In genomic region chr9:131562032-131562959, GRCh38 we compare ENCODE assay signal across 16 cellular contexts. TPM values are rescaled to one million over a fixed set of nuclear protein-coding genes. Genes with fewer than 3 reads are reported as not detected.
DNase-seq lines count a peak whose midpoint lies in the region; ATAC-seq and TF ChIP-seq lines count a peak whose summit lies in the region.
"Had no signal": no experiment of that assay in that cellular context is flagged by ENCODE, and none has a peak within 500 bp of the region (broad histone marks: within the 10 kb centered on the region; RNA-seq: fewer than 3 reads in every experiment).

No MANE protein-coding gene starts in this region.

- H3K9me3 Mint-ChIP-seq in stimulated activated naive CD8-positive, alpha-beta T cell treated with anti-CD3 and anti-CD28 coated beads, Interleukin-15, amount 100 ng/mL, for 72 hours: no peaks in the 10 kb centered on the region

- TF ChIP-seq CTCF in cardiac fibroblast (IDR thresholded peaks at IDR 0.05; ENCODE audit: low read depth, low read length) (no peak), tibial artery (IDR thresholded peaks at IDR 0.05) (no peak)

- no peak overlapping the region for H3K9ac ChIP-seq in mesenchymal stem cell (ENCODE audit: low read length)

- H3K9me3 ChIP-seq in mesenchymal stem cell (ENCODE audit: control insufficient read depth, low read length) (peaks cover 10% of the 10 kb centered on the region), tibial artery (peaks cover 0 to 16% (median 10%) of the 10 kb centered on the region in 3 donors)

- H4K8ac ChIP-seq in mesenchymal stem cell (ENCODE audit: low read length): no peak overlapping the region

- H2BK15ac ChIP-seq in mesenchymal stem cell (ENCODE audit: low read depth, poor library complexity, severe bottlenecking): no peak overlapping the region

- intact Hi-C loops in tibial artery (cut with DNase I; ENCODE audit: low total_unique reads): no loop called here

- no peak overlapping the region for H3K27ac ChIP-seq in mesenchymal stem cell (ENCODE audit: low read length, poor library complexity, severe bottlenecking)
- H3K27ac ChIP-seq in tibial artery: no peak overlapping the region
- H3K27ac ChIP-seq: skin epidermis had no signal

- no peak overlapping the region for H3K4me2 ChIP-seq in mesenchymal stem cell (ENCODE audit: low read length, poor library complexity, severe bottlenecking)

- H3K4me3 ChIP-seq in cardiac fibroblast (replicated peaks in 1 of 2; ENCODE audit: low read depth in 2 of 2, low read length in 2 of 2): no peak overlapping the region
- no peak overlapping the region for H3K4me3 ChIP-seq in mesenchymal stem cell (ENCODE audit: insufficient read depth in 1 of 2, low read depth in 1 of 2, low read length in 2 of 2)
- no peak overlapping the region for H3K4me3 ChIP-seq in tibial artery
- H3K4me3 ChIP-seq: skin epidermis had no signal

- DNase-seq in EH (ENCODE audit: low read depth) (peak; percentile 36), NCI-H748 (lab: John Stamatoyannopoulos, UW; ENCODE audit: unreplicated experiment) (peak; percentile 10), cardiac fibroblast (ENCODE audit: low read depth in 2 of 2) (peak; percentile 43 to 55), mesenchymal stem cell (peak; percentile 6), T-helper 9 cell (no peak), amniotic stem cell (lab: John Stamatoyannopoulos, UW) (no peak), tibial artery (no peak)
- no peak for DNase-seq in stimulated activated naive CD8-positive, alpha-beta T cell treated with anti-CD3 and anti-CD28 coated beads, Interleukin-15, amount 100 ng/mL, for 72 hours
- DNase-seq: activated gamma-delta T cell; DMS 273 treated with DMSO at 0.1 percent for 48 hours; effector CD4-positive, alpha-beta T cell; foreskin melanocyte; HCEC 1CT; MV-4-11; stimulated activated naive CD8-positive, alpha-beta T cell treated with anti-CD3 and anti-CD28 coated beads, Interleukin-15, Interleukin-2, amounts not matched to agents 100 U/mL and 50 U/mL, for 24 hours had no signal

- no peaks in the 10 kb centered on the region for H3K4me1 Mint-ChIP-seq in stimulated activated naive CD8-positive, alpha-beta T cell treated with anti-CD3 and anti-CD28 coated beads, Interleukin-15, amount 100 ng/mL, for 72 hours

- no peak overlapping the region for H3K4me3 Mint-ChIP-seq in stimulated activated naive CD8-positive, alpha-beta T cell treated with anti-CD3 and anti-CD28 coated beads, Interleukin-15, amount 100 ng/mL, for 72 hours

- no peaks in the 10 kb centered on the region for H3K4me1 ChIP-seq in mesenchymal stem cell (ENCODE audit: control insufficient read depth, insufficient read depth, low read depth, low read length)
- H3K4me1 ChIP-seq in tibial artery: no peaks in the 10 kb centered on the region

- H2BK120ac ChIP-seq in mesenchymal stem cell (ENCODE audit: low read depth, low read length): no peak overlapping the region

- no peak overlapping the region for H2AK5ac ChIP-seq in mesenchymal stem cell (ENCODE audit: low read length, severe bottlenecking)

- no peak overlapping the region for H3K18ac ChIP-seq in mesenchymal stem cell (ENCODE audit: low read depth in 1 of 2, low read length in 2 of 2)

- no peak overlapping the region for H2AFZ ChIP-seq in mesenchymal stem cell (ENCODE audit: low read depth, low read length)

- no peak overlapping the region for H3K4ac ChIP-seq in mesenchymal stem cell (ENCODE audit: low read depth in 1 of 2, low read length in 2 of 2)

- no peaks in the 10 kb centered on the region for H3K27me3 Mint-ChIP-seq in stimulated activated naive CD8-positive, alpha-beta T cell treated with anti-CD3 and anti-CD28 coated beads, Interleukin-15, amount 100 ng/mL, for 72 hours

- no peak overlapping the region for H3K14ac ChIP-seq in mesenchymal stem cell (ENCODE audit: low read length in 2 of 2)

- H3K27me3 ChIP-seq in mesenchymal stem cell (ENCODE audit: control insufficient read depth in 1 of 2, insufficient read depth in 1 of 2, low read length in 2 of 2) (no peaks in the 10 kb centered on the region), tibial artery (peaks cover 0 to 3% of the 10 kb centered on the region in 2 donors)

- H3K36me3 ChIP-seq in mesenchymal stem cell (ENCODE audit: control insufficient read depth in 1 of 2, insufficient read depth in 2 of 2, low read depth in 1 of 2, low read length in 2 of 2): no peaks in the 10 kb centered on the region
- peaks cover 0 to 6% (median 0%) of the 10 kb centered on the region in 3 donors for H3K36me3 ChIP-seq in tibial artery

- H2BK12ac ChIP-seq in mesenchymal stem cell (ENCODE audit: low read length in 2 of 2): no peak overlapping the region

- H2BK5ac ChIP-seq in mesenchymal stem cell (ENCODE audit: low read depth, low read length, poor library complexity, severe bottlenecking): no peak overlapping the region

- 93% methylated on average over 4 of the region's 9 CpGs for WGBS in mesenchymal stem cell

- no peak overlapping the region for H4K91ac ChIP-seq in mesenchymal stem cell (ENCODE audit: low read length)

- H3K79me1 ChIP-seq in mesenchymal stem cell (replicated peaks; ENCODE audit: low read length, poor library complexity, severe bottlenecking): no peaks in the 10 kb centered on the region

- H3K27ac Mint-ChIP-seq in stimulated activated naive CD8-positive, alpha-beta T cell treated with anti-CD3 and anti-CD28 coated beads, Interleukin-15, amount 100 ng/mL, for 72 hours: no peak overlapping the region

- H3K23ac ChIP-seq in mesenchymal stem cell (ENCODE audit: low read length in 2 of 2): no peak overlapping the region

- ATAC-seq in stimulated activated naive CD8-positive, alpha-beta T cell treated with anti-CD3 and anti-CD28 coated beads, Interleukin-15, amount 100 ng/mL, for 72 hours: no peak
- ATAC-seq: stimulated activated naive CD8-positive, alpha-beta T cell treated with anti-CD3 and anti-CD28 coated beads, Interleukin-15, Interleukin-2, amounts not matched to agents 100 U/mL and 50 U/mL, for 24 hours had no signal

RNA-seq across cellular contexts. Expression of gene PRRT1B, which starts 17.0 kb away (rescaled TPM):
- not detected for polyA plus RNA-seq in mesenchymal stem cell (2013, experiment 1 of 2)
- not detected for polyA plus RNA-seq in mesenchymal stem cell (2013, experiment 2 of 2)

RNA-seq across cellular contexts. Expression of gene UCK1, which starts 31.2 kb away (rescaled TPM):
- 14.0 TPM for polyA plus RNA-seq in mesenchymal stem cell (2013, experiment 1 of 2)
- 14.2 TPM for polyA plus RNA-seq in mesenchymal stem cell (2013, experiment 2 of 2)

RNA-seq across cellular contexts. Expression of gene POMT1, which starts 59.6 kb away (rescaled TPM):
- 21.3 TPM for polyA plus RNA-seq in mesenchymal stem cell (2013, experiment 1 of 2)
- 20.1 TPM for polyA plus RNA-seq in mesenchymal stem cell (2013, experiment 2 of 2)

Comparison
In these comparisons a context has a peak if more than half of its experiments do, and no peak if none do; other contexts are left out.
1. DNase-seq: peak in EH (single experiment), NCI-H748 (single experiment), cardiac fibroblast (2 of 2) and mesenchymal stem cell (single experiment); none in T-helper 9 cell (single experiment), amniotic stem cell (single experiment), stimulated activated naive CD8-positive, alpha-beta T cell treated with anti-CD3 and anti-CD28 coated beads, Interleukin-15, amount 100 ng/mL, for 72 hours (0 of 2) and tibial artery (0 of 2).